ENCODE assay signal across 15 cellular contexts in genomic region chr1:116033322-116033721, GRCh38. TPM values are rescaled to one million over a fixed set of nuclear protein-coding genes. Genes with fewer than 3 reads are reported as not detected.
DNase-seq lines count a peak whose midpoint lies in the region; ATAC-seq lines count a peak whose summit lies in the region.
"Had no signal": no experiment of that assay in that cellular context is flagged by ENCODE, and none has a peak within 500 bp of the region (broad histone marks: within the 10 kb centered on the region; RNA-seq: fewer than 3 reads in every experiment).

No MANE protein-coding gene starts in this region.

- DNase-seq in NCI-H2107 treated with DMSO at 0.1 percent for 48 hours (lab: John Stamatoyannopoulos, UW; ENCODE audit: unreplicated experiment) = peak; percentile 10
- DNase-seq in NCI-H2107 (lab: John Stamatoyannopoulos, UW) = no peak
- DNase-seq in LoVo (ENCODE audit: low spot score) = no peak
- no peak for DNase-seq in aorta
- no peak for DNase-seq in NOMO-1 (lab: John Stamatoyannopoulos, UW; ENCODE audit: unreplicated experiment in 2 of 2)
- DNase-seq: 8988T; activated CD8-positive, alpha-beta memory T cell treated with anti-CD3 and anti-CD28 coated beads, Interleukin-2, amount 50 U/mL, for 4 hours; CD4-positive, alpha-beta memory T cell; GF-D8; IMR-90; small intestine had no signal

- H3K4me3 ChIP-seq in aorta (ENCODE audit: low read length in 2 of 2) = no peak overlapping the region

- ATAC-seq in aorta (ENCODE audit: low FRiP score) = no peak
- ATAC-seq in HG02870 (IDR thresholded peaks at IDR 0.05; ENCODE audit: unreplicated experiment) = no peak

- peaks cover 9 to 20% of the 10 kb centered on the region in 2 donors for H3K36me3 ChIP-seq in aorta (ENCODE audit: control insufficient read depth in 1 of 2, insufficient read depth in 2 of 2, low read length in 1 of 2)

- no peaks in the 10 kb centered on the region for H3K4me1 ChIP-seq in aorta (ENCODE audit: control insufficient read depth in 1 of 2, insufficient read depth in 2 of 2, low read length in 2 of 2)

- H3K27ac ChIP-seq in angular gyrus (ENCODE audit: low read depth, low read length) = peak overlapping the region; percentile 91
- peak overlapping the region; percentile 84 for H3K27ac ChIP-seq in layer of hippocampus (ENCODE audit: low read depth, low read length)
- H3K27ac ChIP-seq in aorta (ENCODE audit: low read depth in 1 of 2, low read length in 2 of 2) = no peak overlapping the region
- H3K27ac ChIP-seq: neutrophil had no signal

- H3K27me3 ChIP-seq in layer of hippocampus (ENCODE audit: control insufficient read depth, insufficient read depth, low read length) (no peaks in the 10 kb centered on the region), aorta (ENCODE audit: control insufficient read depth in 1 of 2, insufficient read depth in 2 of 2, low read length in 1 of 2) (no peaks in the 10 kb centered on the region)
- H3K27me3 ChIP-seq: neutrophil had no signal

- intact Hi-C loops in aorta (cut with DNase I) = no loop called here

- WGBS in aorta, 2 donors = 73% methylated on average over 3 of the region's 3 CpGs

- no peaks in the 10 kb centered on the region for H3K9me3 ChIP-seq in aorta (ENCODE audit: control insufficient read depth, low read length)
- H3K9me3 ChIP-seq: neutrophil had no signal

RNA-seq across cellular contexts. Expression of gene SLC22A15, which starts 57.0 kb away (rescaled TPM):
- 1 to 10 TPM; 6.6 to 6.8 TPM for total RNA-seq in aorta
- 1 to 10 TPM; 2.9 to 4.4 TPM for polyA plus RNA-seq in aorta
- polyA plus RNA-seq: CD4-positive, alpha-beta memory T cell had no signal

Comparison
In these comparisons a context has a peak if more than half of its experiments do, and no peak if none do; other contexts are left out.
1. H3K27ac ChIP-seq: peak in angular gyrus (single experiment) and layer of hippocampus (single experiment); none in aorta (0 of 2).